8 cellular contexts compared by ENCODE assay signal in the genomic region with DNA sequence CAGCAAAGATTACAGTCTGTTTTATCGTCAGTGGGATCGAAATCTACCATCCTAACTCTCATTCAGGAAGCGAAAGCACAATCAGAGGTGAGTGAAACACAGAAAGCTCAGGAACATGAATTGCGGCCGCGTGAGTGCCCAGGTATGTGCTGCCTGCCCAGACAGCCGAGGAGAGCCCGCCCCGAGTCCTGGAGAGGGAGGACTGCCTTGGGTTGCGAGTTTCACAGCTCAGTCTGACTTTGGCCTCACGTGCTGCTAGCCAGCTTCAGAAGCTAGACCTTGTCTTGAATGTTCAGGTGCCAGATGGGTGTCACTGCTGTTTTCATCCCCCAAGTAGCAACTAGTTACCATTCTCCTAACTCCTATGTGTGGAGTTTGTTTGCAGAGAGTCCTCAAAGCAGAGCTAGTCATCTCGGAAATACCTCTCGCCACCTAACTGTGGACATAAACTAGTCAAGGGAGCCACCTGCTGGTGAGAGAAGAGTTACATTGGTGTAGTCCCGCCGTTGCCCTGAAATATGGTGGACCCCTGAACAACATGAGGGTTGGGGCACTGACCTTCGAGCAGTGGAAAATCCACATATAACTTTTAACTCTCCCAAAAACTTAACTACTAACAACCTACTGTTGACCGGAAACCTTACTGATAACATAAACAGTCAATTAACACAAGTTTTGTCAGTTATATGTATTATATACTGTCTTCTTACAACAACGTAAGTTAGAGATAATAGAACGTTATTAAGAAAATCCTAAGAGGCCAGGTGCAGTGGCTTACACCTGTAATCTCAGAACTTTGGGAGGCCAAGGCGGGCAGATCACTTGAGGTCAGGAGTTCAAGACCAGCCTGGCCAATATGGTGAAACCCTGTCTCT.
A peak's percentile ranks its signal among the peaks of the same experiment; 100 is the strongest.
DNase-seq lines count a peak whose midpoint lies in the region; ATAC-seq and TF ChIP-seq lines count a peak whose summit lies in the region.

No MANE protein-coding gene starts in this region.

- no peaks in the 10 kb centered on the region for H3K36me3 ChIP-seq in vagina

- no peaks in the 10 kb centered on the region for H3K27me3 Mint-ChIP-seq in progenitor cell of endocrine pancreas

- no peaks in the 10 kb centered on the region for H3K9me3 ChIP-seq in vagina

- H3K27me3 ChIP-seq in vagina, result no peaks in the 10 kb centered on the region

- H3K27ac ChIP-seq in vagina, result no peak overlapping the region

- H3K36me3 Mint-ChIP-seq in progenitor cell of endocrine pancreas (ENCODE audit: insufficient read depth), result peaks cover 5% of the 10 kb centered on the region

- DNase-seq in MV-4-11 (lab: John Stamatoyannopoulos, UW) (peak; percentile 51), SIG-M5 (lab: John Stamatoyannopoulos, UW) (peak; percentile 20), globus pallidus (ENCODE audit: low spot score) (peak; percentile 66), progenitor cell of endocrine pancreas (ENCODE audit: low spot score, unreplicated experiment) (peak; percentile 52), vagina (ENCODE audit: extremely low spot score in 2 of 2) (peak in 1 of 2 donors; percentile 85)
- DNase-seq in activated effector memory CD4-positive, alpha-beta T cell treated with anti-CD3 and anti-CD28 coated beads, Interleukin-2, amount 50 U/mL, for 16 hours, result peak; percentile 78

- no peak for TF ChIP-seq POLR2A in vagina (IDR thresholded peaks at IDR 0.05)

- H3K4me3 ChIP-seq in GM12875 (ENCODE audit: low read depth, low read length), result no peak overlapping the region
- H3K4me3 ChIP-seq in vagina, result no peak overlapping the region

- H3K27ac Mint-ChIP-seq in progenitor cell of endocrine pancreas, result no peak overlapping the region

- no peaks in the 10 kb centered on the region for H3K9me3 Mint-ChIP-seq in progenitor cell of endocrine pancreas (ENCODE audit: low read depth)

- H3K4me3 Mint-ChIP-seq in progenitor cell of endocrine pancreas (ENCODE audit: low read depth), result no peak overlapping the region

- TF ChIP-seq CTCF in GM12875 (IDR thresholded peaks at IDR 0.05; ENCODE audit: borderline replicate concordance, insufficient read depth, low read depth, low read length) (peak; percentile 72), progenitor cell of endocrine pancreas (IDR thresholded peaks at IDR 0.05; ENCODE audit: unreplicated experiment) (peak; percentile 78), vagina (IDR thresholded peaks at IDR 0.05) (peak; percentile 53 to 77 (median 65))

- peaks cover 5% of the 10 kb centered on the region for H3K4me1 Mint-ChIP-seq in progenitor cell of endocrine pancreas (ENCODE audit: low read depth)

- peak; percentile 87 for ATAC-seq in HG02588 (IDR thresholded peaks at IDR 0.05; ENCODE audit: unreplicated experiment)

- no peaks in the 10 kb centered on the region for H3K4me1 ChIP-seq in vagina

- intact Hi-C loops in vagina (cut with DNase I), result no loop called here
